12 cellular contexts compared by ENCODE assay signal in the genomic region with DNA sequence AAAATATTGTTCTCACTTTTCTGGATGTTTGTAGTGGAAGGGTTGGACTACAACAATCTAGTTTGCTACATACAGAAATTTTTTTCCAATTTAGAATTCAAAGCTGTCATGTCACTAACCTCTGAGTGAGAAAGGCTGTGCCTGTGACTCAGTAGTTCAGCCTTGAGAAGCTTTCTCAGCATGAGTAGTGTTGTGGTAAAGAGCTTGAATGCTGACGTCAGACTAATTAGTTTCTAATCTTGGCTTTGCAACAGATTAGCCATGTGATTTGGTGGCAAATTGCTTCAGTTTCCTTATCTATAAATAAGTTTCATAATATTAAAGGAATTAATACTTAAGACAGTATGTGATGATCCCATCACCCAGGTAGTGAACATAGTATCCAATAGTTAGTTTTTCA.
DNase-seq lines count a peak whose midpoint lies in the region; ATAC-seq, FAIRE-seq and TF ChIP-seq lines count a peak whose summit lies in the region.
"Had no signal": no experiment of that assay in that cellular context is flagged by ENCODE, and none has a peak within 500 bp of the region (broad histone marks: within the 10 kb centered on the region; RNA-seq: fewer than 3 reads in every experiment).

No MANE protein-coding gene starts in this region.

- H3K4me1 Mint-ChIP-seq in activated CD4-positive, alpha-beta T cell treated with anti-CD3 and anti-CD28 coated beads for 36 hours, result peaks cover 14% of the 10 kb centered on the region

- CTCF ChIA-PET in activated CD4-positive, alpha-beta T cell treated with anti-CD3 and anti-CD28 coated beads for 36 hours (lab: Charles Lee), result interaction anchor here (0.6 to 1.5 kb wide), 3 partner anchors 8 to 131 kb away, joined by 3 read pairs; no protein-coding TSS in a partner anchor
- CTCF ChIA-PET in PC-9 (lab: Charles Lee), result no interaction called here

- H3K14ac ChIP-seq in mesenchymal stem cell (ENCODE audit: low read length in 2 of 2), result no peak overlapping the region

- no peak overlapping the region for H2BK12ac ChIP-seq in mesenchymal stem cell (ENCODE audit: low read length in 2 of 2)

- FAIRE-seq in RCC 7860 (lab: Jason Lieb, UNC), result no peak

- H3K27me3 Mint-ChIP-seq in activated CD4-positive, alpha-beta T cell treated with anti-CD3 and anti-CD28 coated beads for 36 hours, result peaks cover 9% of the 10 kb centered on the region

- no peak overlapping the region for H2BK5ac ChIP-seq in mesenchymal stem cell (ENCODE audit: low read depth, low read length, poor library complexity, severe bottlenecking)

- POLR2A ChIA-PET in activated CD4-positive, alpha-beta T cell treated with anti-CD3 and anti-CD28 coated beads for 36 hours (lab: Charles Lee), result interaction anchor here (0.6 to 0.9 kb wide), 2 partner anchors 44 to 876 kb away, joined by 3 read pairs; no protein-coding TSS in a partner anchor
- POLR2A ChIA-PET in PC-9 (lab: Charles Lee; ENCODE audit: unreplicated experiment), result interaction anchor here (0.6 to 0.7 kb wide), 2 partner anchors 12 to 379 kb away, joined by 4 to 10 read pairs; no protein-coding TSS in a partner anchor

- H3K9me3 Mint-ChIP-seq in activated CD4-positive, alpha-beta T cell treated with anti-CD3 and anti-CD28 coated beads for 36 hours (ENCODE audit: low read depth), result no peaks in the 10 kb centered on the region
- H3K9me3 Mint-ChIP-seq: WTC11 had no signal

- intact Hi-C loops in activated CD4-positive, alpha-beta T cell treated with anti-CD3 and anti-CD28 coated beads for 36 hours (cut with DNase I, micrococcal nuclease), result loop anchor here (1.0 to 10.0 kb wide), 5 partner anchors 43 to 280 kb away; partner anchors contain the start of gene HUS1 (in 1 of the 2)
- intact Hi-C loops in PC-9 (cut with micrococcal nuclease; ENCODE audit: unreplicated experiment), result no loop called here

- no peak overlapping the region for H4K8ac ChIP-seq in mesenchymal stem cell (ENCODE audit: low read length)

- no TSS peak for BruUV-seq in PC-9 (replicated peaks; lab: Mats Ljungman, UMichigan)

- H3K4me3 ChIP-seq in mesenchymal stem cell (ENCODE audit: insufficient read depth in 1 of 2, low read depth in 1 of 2, low read length in 2 of 2) (no peak overlapping the region), PC-9 (no peak overlapping the region)
- H3K4me3 ChIP-seq: HAP-1, upper lobe of left lung had no signal

- peak overlapping the region; percentile 69 for H3K9ac ChIP-seq in mesenchymal stem cell (ENCODE audit: low read length)

- H4K91ac ChIP-seq in mesenchymal stem cell (ENCODE audit: low read length), result no peak overlapping the region

- DNase-seq in activated CD4-positive, alpha-beta T cell treated with anti-CD3 and anti-CD28 coated beads for 36 hours, result peak; percentile 8
- DNase-seq in activated CD4-positive, alpha-beta T cell treated with anti-CD3 and anti-CD28 coated beads for 4 hours, result no peak
- DNase-seq in NCI-H226 (peak; percentile 43), mesenchymal stem cell (no peak), OCI-M1 (lab: John Stamatoyannopoulos, UW) (no peak), RCC 7860 (ENCODE audit: low spot score) (no peak), PC-9 (no peak)
- DNase-seq: GF-D8, upper lobe of left lung had no signal

- H2AFZ ChIP-seq in mesenchymal stem cell (ENCODE audit: low read depth, low read length), result no peak overlapping the region
- no peak overlapping the region for H2AFZ ChIP-seq in PC-9

- H3K9me2 ChIP-seq in PC-9 (ENCODE audit: insufficient read depth), result no peaks in the 10 kb centered on the region

- H2BK120ac ChIP-seq in mesenchymal stem cell (ENCODE audit: low read depth, low read length), result no peak overlapping the region

- H3K79me1 ChIP-seq in mesenchymal stem cell (replicated peaks; ENCODE audit: low read length, poor library complexity, severe bottlenecking), result no peaks in the 10 kb centered on the region

- H3K18ac ChIP-seq in mesenchymal stem cell (ENCODE audit: low read depth in 1 of 2, low read length in 2 of 2), result no peak overlapping the region

- no peak overlapping the region for H2BK15ac ChIP-seq in mesenchymal stem cell (ENCODE audit: low read depth, poor library complexity, severe bottlenecking)

- TF ChIP-seq CTCF in PC-9 (conservative IDR thresholded peaks at IDR 0.05), result no peak

- H3K27ac ChIP-seq in mesenchymal stem cell (ENCODE audit: low read length, poor library complexity, severe bottlenecking), result no peak overlapping the region
- no peak overlapping the region for H3K27ac ChIP-seq in PC-9
- H3K27ac ChIP-seq: upper lobe of left lung had no signal

- no peak overlapping the region for H3K4ac ChIP-seq in mesenchymal stem cell (ENCODE audit: low read depth in 1 of 2, low read length in 2 of 2)

- H3K4me2 ChIP-seq in mesenchymal stem cell (ENCODE audit: low read length, poor library complexity, severe bottlenecking), result no peak overlapping the region
- H3K4me2 ChIP-seq in PC-9, result no peak overlapping the region

- no peaks in the 10 kb centered on the region for H3K36me3 ChIP-seq in mesenchymal stem cell (ENCODE audit: control insufficient read depth in 1 of 2, insufficient read depth in 2 of 2, low read depth in 1 of 2, low read length in 2 of 2)
- no peaks in the 10 kb centered on the region for H3K36me3 ChIP-seq in PC-9 (ENCODE audit: low read depth)
- H3K36me3 ChIP-seq: HAP-1, upper lobe of left lung had no signal

- H2AK5ac ChIP-seq in mesenchymal stem cell (ENCODE audit: low read length, severe bottlenecking), result no peak overlapping the region

- WGBS in mesenchymal stem cell, result no CpG with 5 or more reads among the region's 1 CpG

- H3K36me3 Mint-ChIP-seq in activated CD4-positive, alpha-beta T cell treated with anti-CD3 and anti-CD28 coated beads for 36 hours (ENCODE audit: low read depth), result no peaks in the 10 kb centered on the region
- H3K36me3 Mint-ChIP-seq: WTC11 had no signal

- H3F3A ChIP-seq in PC-9 (ENCODE audit: insufficient read depth, low read depth), result no peaks in the 10 kb centered on the region

- no peaks in the 10 kb centered on the region for H3K79me2 ChIP-seq in PC-9 (ENCODE audit: low read depth)

- no peaks in the 10 kb centered on the region for H4K20me1 ChIP-seq in PC-9 (ENCODE audit: insufficient read depth)

- peaks cover 3% of the 10 kb centered on the region for H3K9me3 ChIP-seq in mesenchymal stem cell (ENCODE audit: control insufficient read depth, low read length)
- H3K9me3 ChIP-seq in PC-9 (ENCODE audit: insufficient read depth, low read depth), result no peaks in the 10 kb centered on the region

- H3K27me3 ChIP-seq in mesenchymal stem cell (ENCODE audit: control insufficient read depth in 1 of 2, insufficient read depth in 1 of 2, low read length in 2 of 2) (no peaks in the 10 kb centered on the region), PC-9 (ENCODE audit: insufficient read depth, low read depth) (peaks cover 18% of the 10 kb centered on the region; the same call in 1 of the 2 replicates)
- H3K27me3 ChIP-seq: upper lobe of left lung had no signal

- no peak overlapping the region for H3K23ac ChIP-seq in mesenchymal stem cell (ENCODE audit: low read length in 2 of 2)

- H3K4me1 ChIP-seq in mesenchymal stem cell (ENCODE audit: control insufficient read depth, insufficient read depth, low read depth, low read length) (no peaks in the 10 kb centered on the region), PC-9 (replicated peaks; ENCODE audit: insufficient read depth) (no peaks in the 10 kb centered on the region)
- H3K4me1 ChIP-seq: upper lobe of left lung had no signal

- ATAC-seq in activated CD4-positive, alpha-beta T cell treated with anti-CD3 and anti-CD28 coated beads for 36 hours, result peak; percentile 83
- ATAC-seq in GM21737 (IDR thresholded peaks at IDR 0.05; ENCODE audit: unreplicated experiment), result peak; percentile 46
- ATAC-seq: WTC11 had no signal

- H3K4me3 Mint-ChIP-seq in activated CD4-positive, alpha-beta T cell treated with anti-CD3 and anti-CD28 coated beads for 36 hours, result no peak overlapping the region
- H3K4me3 Mint-ChIP-seq: WTC11 had no signal

- H3K27ac Mint-ChIP-seq in activated CD4-positive, alpha-beta T cell treated with anti-CD3 and anti-CD28 coated beads for 36 hours, result no peak overlapping the region
- H3K27ac Mint-ChIP-seq: WTC11 had no signal

Comparison
In these comparisons a context has a peak if more than half of its experiments do, and no peak if none do; other contexts are left out.
1. DNase-seq: peak in activated CD4-positive, alpha-beta T cell treated with anti-CD3 and anti-CD28 coated beads for 36 hours (single experiment) and NCI-H226 (single experiment); none in activated CD4-positive, alpha-beta T cell treated with anti-CD3 and anti-CD28 coated beads for 4 hours (0 of 2), mesenchymal stem cell (single experiment), OCI-M1 (single experiment), RCC 7860 (single experiment) and PC-9 (0 of 2).